ENCODE assay signal across 18 cellular contexts in genomic region chr5:73088026-73088425, GRCh38. TPM values are rescaled to one million over a fixed set of nuclear protein-coding genes. Genes with fewer than 3 reads are reported as not detected.
A peak's percentile ranks its signal among the peaks of the same experiment; 100 is the strongest.
DNase-seq lines count a peak whose midpoint lies in the region; ATAC-seq, FAIRE-seq and TF ChIP-seq lines count a peak whose summit lies in the region.
"Had no signal": no experiment of that assay in that cellular context is flagged by ENCODE, and none has a peak within 500 bp of the region (broad histone marks: within the 10 kb centered on the region; RNA-seq: fewer than 3 reads in every experiment).

No MANE protein-coding gene starts in this region.

- peaks cover 21% of the 10 kb centered on the region for H3K27me3 Mint-ChIP-seq in activated CD8-positive, alpha-beta T cell treated with anti-CD3 and anti-CD28 coated beads for 36 hours

- H3F3A ChIP-seq in GM23248 (ENCODE audit: insufficient read depth) = 0 out of 2 replicates have a peak, but pooled peaks cover 10% of the 10 kb centered on the region

- peak; percentile 46 for FAIRE-seq in A549 (lab: Jason Lieb, UNC)
- peak; percentile 83 for FAIRE-seq in RCC 7860 (lab: Jason Lieb, UNC)
- no peak for FAIRE-seq in GM19239 (lab: Jason Lieb, UNC)

- no peak for TF ChIP-seq EP300 in A549 (IDR thresholded peaks at IDR 0.05)

- peak in 1 of 2 experiments; percentile 39; a peak in 1 of 6 replicates for ATAC-seq in A549
- ATAC-seq in activated CD8-positive, alpha-beta T cell treated with anti-CD3 and anti-CD28 coated beads for 36 hours = no peak
- ATAC-seq in omental fat pad (ENCODE audit: low FRiP score) = no peak

- peaks cover 22% of the 10 kb centered on the region for H3K4me1 ChIP-seq in A549
- H3K4me1 ChIP-seq in GM23248 (ENCODE audit: insufficient read depth) = peaks cover 16% of the 10 kb centered on the region
- H3K4me1 ChIP-seq: HAP-1 had no signal

- H3K27ac Mint-ChIP-seq in activated CD8-positive, alpha-beta T cell treated with anti-CD3 and anti-CD28 coated beads for 36 hours = no peak overlapping the region
- H3K27ac Mint-ChIP-seq: CD4-positive, alpha-beta T cell had no signal

- intact Hi-C loops in activated CD8-positive, alpha-beta T cell treated with anti-CD3 and anti-CD28 coated beads for 36 hours (cut with micrococcal nuclease) = no loop called here

- no peak for TF ChIP-seq CTCF in A549 (IDR thresholded peaks at IDR 0.05)
- no peak for TF ChIP-seq CTCF in activated CD8-positive, alpha-beta T cell treated with anti-CD3 and anti-CD28 coated beads for 36 hours (IDR thresholded peaks at IDR 0.05)
- TF ChIP-seq CTCF in omental fat pad (IDR thresholded peaks at IDR 0.05) = no peak

- H3K4me2 ChIP-seq in A549 (peak overlapping the region; percentile 44), GM23248 (ENCODE audit: unreplicated experiment) (peak overlapping the region; percentile 47)

- H3K27ac ChIP-seq in A549 (peak overlapping the region in 1 of 2 experiments; percentile 13; a peak in 2 of 6 replicates), GM23248 (no peak overlapping the region)

- H3K79me2 ChIP-seq in GM23248 (ENCODE audit: insufficient read depth) = no peaks in the 10 kb centered on the region

- no peak for TF ChIP-seq RAD21 in A549 (conservative IDR thresholded peaks at IDR 0.05 in 1 of 2, IDR thresholded peaks at IDR 0.05 in 1 of 2)

- CTCF ChIA-PET in A549 (lab: Yijun Ruan, JAX) = interaction anchor here (0.8 to 2.3 kb wide), 4 partner anchors 114 to 363 kb away, joined by 3 to 11 read pairs (median 5); no protein-coding TSS in a partner anchor
- CTCF ChIA-PET in activated CD8-positive, alpha-beta T cell treated with anti-CD3 and anti-CD28 coated beads for 36 hours (lab: Charles Lee) = no interaction called here

- no peak overlapping the region for H3K9ac ChIP-seq in GM23248

- in situ Hi-C loops in GM23248 (cut with MboI) = loop anchor here (10.0 kb wide), 1 partner anchor 107 kb away; no protein-coding TSS in a partner anchor

- no peak overlapping the region for H3K4me3 ChIP-seq in A549
- no peak overlapping the region for H3K4me3 ChIP-seq in GM23248
- H3K4me3 ChIP-seq: HAP-1 had no signal

- no peaks in the 10 kb centered on the region for H4K20me1 ChIP-seq in GM23248 (ENCODE audit: insufficient read depth)

- H3K27me3 ChIP-seq in GM23248 (replicated peaks; ENCODE audit: insufficient read depth) = no peaks in the 10 kb centered on the region

- no peak overlapping the region for H2AFZ ChIP-seq in GM23248

- peaks cover 25% of the 10 kb centered on the region; the same call in 1 of the 2 replicates for H3K36me3 ChIP-seq in GM23248 (ENCODE audit: low read depth)

- no peak overlapping the region for H3K4me3 Mint-ChIP-seq in activated CD8-positive, alpha-beta T cell treated with anti-CD3 and anti-CD28 coated beads for 36 hours
- H3K4me3 Mint-ChIP-seq: CD4-positive, alpha-beta T cell had no signal

- no peaks in the 10 kb centered on the region for H3K9me2 ChIP-seq in GM23248 (ENCODE audit: insufficient read depth)

- H3K4me1 Mint-ChIP-seq in activated CD8-positive, alpha-beta T cell treated with anti-CD3 and anti-CD28 coated beads for 36 hours (ENCODE audit: low read depth) = no peaks in the 10 kb centered on the region

- no peak for DNase-seq in A549 (ENCODE audit: low read depth in 1 of 2, low spot score in 1 of 2)
- peak; percentile 41 for DNase-seq in GM23248
- peak; percentile 34 for DNase-seq in RCC 7860 (ENCODE audit: low spot score)
- DNase-seq in kidney tubule cell (ENCODE audit: low spot score) = peak; percentile 69
- no peak for DNase-seq in activated CD8-positive, alpha-beta T cell treated with anti-CD3 and anti-CD28 coated beads for 36 hours
- DNase-seq in GDM1 (lab: John Stamatoyannopoulos, UW) = no peak
- DNase-seq in GM19239 (ENCODE audit: insufficient read length, low spot score) = no peak
- DNase-seq in omental fat pad (ENCODE audit: low spot score) = no peak
- DNase-seq: 8988T; CD4-positive, alpha-beta T cell; KBM-7; NCI-H1105 treated with DMSO at 0.1 percent for 48 hours; NCI-H1694 treated with DMSO at 0.1 percent for 48 hours; NCI-H774; OCI-M1; RPMI8226; SIG-M5 had no signal

- H3K9me3 Mint-ChIP-seq in activated CD8-positive, alpha-beta T cell treated with anti-CD3 and anti-CD28 coated beads for 36 hours = no peaks in the 10 kb centered on the region
- H3K9me3 Mint-ChIP-seq: CD4-positive, alpha-beta T cell had no signal

- 49% methylated on average over 4 of the region's 4 CpGs for WGBS in A549 (ENCODE audit: missing lambda C conversion rate)
- WGBS in GM23248 (ENCODE audit: low coverage in 1 of 2, low lambda C conversion rate in 2 of 2, missing lambda C conversion rate in 2 of 2), 2 experiments = 81 to 82% methylated on average over 4 of the region's 4 CpGs

- POLR2A ChIA-PET in A549 (lab: Yijun Ruan, JAX) = interaction anchor here (0.6 kb wide), 1 partner anchor 361 kb away, joined by 3 read pairs; the partner anchor contains the start of gene FOXD1
- POLR2A ChIA-PET in activated CD8-positive, alpha-beta T cell treated with anti-CD3 and anti-CD28 coated beads for 36 hours (lab: Charles Lee) = no interaction called here

- H3K36me3 Mint-ChIP-seq in activated CD8-positive, alpha-beta T cell treated with anti-CD3 and anti-CD28 coated beads for 36 hours (ENCODE audit: low read depth) = no peaks in the 10 kb centered on the region

- TF ChIP-seq POLR2A in A549 (IDR thresholded peaks at IDR 0.05; ENCODE audit: low read length) = no peak

- H3K9me3 ChIP-seq in A549 (no peaks in the 10 kb centered on the region), GM23248 (ENCODE audit: low read depth) (no peaks in the 10 kb centered on the region)
- H3K9me3 ChIP-seq: HAP-1 had no signal

TF ChIP-seq in A549, 52 proteins besides CTCF, POLR2A, EP300 and RAD21:
- no peak for TF ChIP-seq ZC3H11A (IDR thresholded peaks at IDR 0.05)
- no peak for TF ChIP-seq FOSL2 (IDR thresholded peaks at IDR 0.05)
- peak; percentile 24; the same call in 1 of the 2 replicates for TF ChIP-seq FOSL2 (CRISPR knock-in tag; IDR thresholded peaks at IDR 0.05)
TF ChIP-seq in A549: peak in this region for 1.

RNA-seq across cellular contexts. Expression of gene TMEM171, which starts 32.3 kb away (rescaled TPM):
- polyA plus RNA-seq in A549 (2011; rRNA removed) (1.5 and 1.7 TPM in 2 replicates), A549 (2017; fragmentation: RNase III; extraction: RNeasy Plus Mini Kit Qiagen cat#74134 plus additional on column Dnase treatment) (4.9 to 9.0 TPM (median 6.7 TPM) in 3 replicates), GM23248 (2016; fragmentation: Nextera tagmentation; extraction: Ambion mirVana) (11.0 and 12.3 TPM in 2 replicates)
- 2.7 and 3.4 TPM in 2 replicates for polyA plus RNA-seq in A549 (2012; cell fraction: cytosol; rRNA removed)
- polyA plus RNA-seq in A549 (2012; cell fraction: nucleus; rRNA removed) = 2.9 and 3.8 TPM in 2 replicates
- polyA minus RNA-seq in A549 (2011; rRNA and poly(A)+ RNA removed) = 0.45 and 0.68 TPM in 2 replicates
- 5.8 and 6.7 TPM in 2 replicates for total RNA-seq in GM23248 (2014; rRNA removed; shearing (Covaris generic))
- not detected for total RNA-seq in activated CD8-positive, alpha-beta T cell treated with anti-CD3 and anti-CD28 coated beads for 36 hours
- not detected for total RNA-seq in omental fat pad
- total RNA-seq: CD4-positive, alpha-beta T cell had no signal

Comparison
In these comparisons a context has a peak if more than half of its experiments do, and no peak if none do; other contexts are left out.
1. DNase-seq: peak in GM23248 (single experiment), RCC 7860 (single experiment) and kidney tubule cell (single experiment); none in A549 (0 of 2), activated CD8-positive, alpha-beta T cell treated with anti-CD3 and anti-CD28 coated beads for 36 hours (single experiment), GDM1 (single experiment), GM19239 (single experiment) and omental fat pad (single experiment).